In the genomic region with DNA sequence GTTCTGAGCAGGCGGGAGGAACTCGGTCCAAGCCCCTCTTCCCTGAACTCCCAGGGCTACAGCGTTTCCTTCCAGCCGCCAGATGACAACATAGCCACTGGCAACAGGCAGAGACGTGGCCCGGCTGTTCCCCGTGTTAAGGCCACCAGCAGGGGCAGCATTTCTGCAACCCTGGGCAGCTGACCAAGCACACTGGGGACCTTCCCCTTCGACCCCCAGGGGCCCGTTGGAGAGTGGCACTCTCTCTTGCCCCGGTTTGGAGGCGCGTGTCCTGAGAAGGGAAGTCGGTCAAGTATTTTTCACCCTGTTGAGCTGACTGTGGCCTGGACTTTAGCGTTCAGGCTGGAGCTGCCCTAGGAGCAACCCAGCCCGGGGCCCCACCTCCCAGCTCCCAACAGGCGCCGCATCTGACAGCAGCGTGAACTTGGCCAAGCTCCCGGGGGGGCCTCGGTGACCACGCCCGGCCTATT, we compare ENCODE assay signal across 12 cellular contexts. TPM values are rescaled to one million over a fixed set of nuclear protein-coding genes. Genes with fewer than 3 reads are reported as not detected.
DNase-seq lines count a peak whose midpoint lies in the region; ATAC-seq and TF ChIP-seq lines count a peak whose summit lies in the region.
"Had no signal": no experiment of that assay in that cellular context is flagged by ENCODE, and none has a peak within 500 bp of the region (broad histone marks: within the 10 kb centered on the region; RNA-seq: fewer than 3 reads in every experiment).

No MANE protein-coding gene starts in this region.

- peak; percentile 61 for TF ChIP-seq CTCF in BE2C (IDR thresholded peaks at IDR 0.05; ENCODE audit: low read depth, low read length)
- no peak for TF ChIP-seq CTCF in psoas muscle (IDR thresholded peaks at IDR 0.05)

- no peak overlapping the region for H3K27ac ChIP-seq in psoas muscle
- H3K27ac ChIP-seq: tibial nerve had no signal

- 30 to 33% (median 30%) methylated on average over 22 of the region's 22 CpGs for WGBS in psoas muscle, 3 donors

- ATAC-seq in psoas muscle (no peak), HG03457 (IDR thresholded peaks at IDR 0.05; ENCODE audit: unreplicated experiment) (no peak)
- ATAC-seq: esophagus mucosa had no signal

- DNase-seq in BE2C (peak; percentile 42), HT-29 (ENCODE audit: low spot score) (peak; percentile 1), dermis blood vessel endothelial cell (peak; percentile 73), left kidney (ENCODE audit: low read depth, low spot score) (peak; percentile 59), psoas muscle (no peak), putamen (ENCODE audit: low spot score) (no peak)
- DNase-seq in stimulated activated CD4-positive, alpha-beta T cell treated with anti-CD3 and anti-CD28 coated beads, Interleukin-4, amount 100 ng/mL, for 24 hours, result no peak
- DNase-seq: activated CD8-positive, alpha-beta memory T cell treated with anti-CD3 and anti-CD28 coated beads, Interleukin-2, amount 50 U/mL, for 4 hours; NCI-H2171 had no signal

- no peaks in the 10 kb centered on the region for H3K27me3 ChIP-seq in BE2C
- H3K27me3 ChIP-seq in psoas muscle (ENCODE audit: insufficient read depth in 3 of 3, low read length in 2 of 3), result no peaks in the 10 kb centered on the region
- H3K27me3 ChIP-seq: tibial nerve had no signal

- H3K4me1 ChIP-seq in BE2C, result no peaks in the 10 kb centered on the region
- no peaks in the 10 kb centered on the region for H3K4me1 ChIP-seq in psoas muscle
- H3K4me1 ChIP-seq: tibial nerve had no signal

- intact Hi-C loops in psoas muscle (cut with DNase I), result no loop called here

- H3K4me3 ChIP-seq in BE2C (ENCODE audit: low read depth, low read length), result no peak overlapping the region
- no peak overlapping the region for H3K4me3 ChIP-seq in psoas muscle
- H3K4me3 ChIP-seq: tibial nerve had no signal

- H3K36me3 ChIP-seq in BE2C (no peaks in the 10 kb centered on the region), psoas muscle (ENCODE audit: insufficient read depth in 1 of 2, low read depth in 1 of 2) (peaks cover 0 to 1% of the 10 kb centered on the region in 2 donors)

- H3K9me3 ChIP-seq in BE2C (no peaks in the 10 kb centered on the region), psoas muscle (no peaks in the 10 kb centered on the region)

RNA-seq across cellular contexts. Expression of a gene that starts 37.6 kb away (rescaled TPM):
- 3.9 TPM for polyA plus RNA-seq in BE2C (2012; ENCODE audit: insufficient read depth, insufficient read length, low read depth)
- total RNA-seq in HT-29 (2014; rRNA removed; shearing (Covaris generic)), result 3.3 and 7.3 TPM in 2 replicates
- total RNA-seq in dermis blood vessel endothelial cell (4.0 and 4.1 TPM in 2 replicates), psoas muscle (1 to 10 TPM; 3.4 to 7.0 (median 6.0) TPM)
- polyA plus RNA-seq in psoas muscle, result 1 to 10 TPM; 2.5 to 4.2 (median 3.0) TPM

RNA-seq across cellular contexts. Expression of a gene that starts 37.7 kb away (rescaled TPM):
- polyA plus RNA-seq in BE2C (2012; ENCODE audit: insufficient read depth, insufficient read length, low read depth), result 21.3 TPM
- total RNA-seq in HT-29 (2014; rRNA removed; shearing (Covaris generic)), result 21.0 and 25.4 TPM in 2 replicates
- 18.2 and 18.9 TPM in 2 replicates for total RNA-seq in dermis blood vessel endothelial cell
- total RNA-seq in psoas muscle, result 10 to 100 TPM; 12.8 to 26.6 (median 15.1) TPM
- 10 to 100 TPM; 17.7 to 60.8 (median 38.7) TPM for polyA plus RNA-seq in psoas muscle

RNA-seq across cellular contexts. Expression of a gene that starts 59.2 kb away (rescaled TPM):
- 49.2 TPM for polyA plus RNA-seq in BE2C (2012; ENCODE audit: insufficient read depth, insufficient read length, low read depth)
- total RNA-seq in HT-29 (2014; rRNA removed; shearing (Covaris generic)), result not detected in 2 replicates
- total RNA-seq in dermis blood vessel endothelial cell (not detected in 2 replicates), psoas muscle (under 1 TPM in 3 of 4 donors, not detected in 1; 0.11 to 0.50 (median 0.28) TPM)
- polyA plus RNA-seq in psoas muscle, result under 1 TPM in 2 of 3 donors, not detected in 1; 0.12 to 0.36 TPM

Comparison
In these comparisons a context has a peak if more than half of its experiments do, and no peak if none do; other contexts are left out.
1. DNase-seq: peak in BE2C (single experiment), HT-29 (single experiment), dermis blood vessel endothelial cell (single experiment) and left kidney (single experiment); none in psoas muscle (0 of 2), stimulated activated CD4-positive, alpha-beta T cell treated with anti-CD3 and anti-CD28 coated beads, Interleukin-4, amount 100 ng/mL, for 24 hours (single experiment) and putamen (single experiment).